In the genomic region with DNA sequence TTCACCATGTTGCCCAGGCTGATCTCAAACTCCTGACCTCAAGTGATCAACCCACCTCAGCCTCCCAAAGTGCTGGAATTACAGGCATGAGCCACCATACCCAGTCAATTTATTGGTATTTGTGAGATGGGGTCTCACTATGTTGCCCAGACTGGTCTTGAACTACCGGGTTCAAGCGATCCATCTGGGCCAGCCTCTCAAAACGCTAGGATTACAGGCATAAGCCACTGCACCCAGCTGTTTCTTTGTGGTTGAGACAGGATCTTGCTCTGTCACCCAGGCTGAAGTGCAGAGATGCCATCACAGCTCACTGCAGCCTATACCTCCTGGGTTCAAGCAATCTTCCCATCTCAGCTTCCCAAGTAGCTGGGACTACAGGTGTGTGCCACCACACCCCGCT, we compare ENCODE assay signal across 8 cellular contexts. TPM values are rescaled to one million over a fixed set of nuclear protein-coding genes. Genes with fewer than 3 reads are reported as not detected.
"Had no signal": no experiment of that assay in that cellular context is flagged by ENCODE, and none has a peak within 500 bp of the region (broad histone marks: within the 10 kb centered on the region; RNA-seq: fewer than 3 reads in every experiment).

No MANE protein-coding gene starts in this region.

RNA-seq across cellular contexts. Expression of gene GIPC3, which starts 3.5 kb away (rescaled TPM):
- total RNA-seq: epithelial cell of proximal tubule had no signal
- polyA plus RNA-seq: keratinocyte had no signal

RNA-seq across cellular contexts. Expression of gene TBXA2R, which starts 24.9 kb away (rescaled TPM):
- polyA plus RNA-seq: keratinocyte had no signal

RNA-seq across cellular contexts. Expression of gene TEKTIP1, which starts 42.8 kb away (rescaled TPM):
- total RNA-seq: dermis microvascular lymphatic vessel endothelial cell, epithelial cell of proximal tubule, gastrocnemius medialis, glomerular endothelial cell, kidney epithelial cell, lung microvascular endothelial cell, myocyte had no signal
- polyA plus RNA-seq: keratinocyte had no signal
